In the genomic region with DNA sequence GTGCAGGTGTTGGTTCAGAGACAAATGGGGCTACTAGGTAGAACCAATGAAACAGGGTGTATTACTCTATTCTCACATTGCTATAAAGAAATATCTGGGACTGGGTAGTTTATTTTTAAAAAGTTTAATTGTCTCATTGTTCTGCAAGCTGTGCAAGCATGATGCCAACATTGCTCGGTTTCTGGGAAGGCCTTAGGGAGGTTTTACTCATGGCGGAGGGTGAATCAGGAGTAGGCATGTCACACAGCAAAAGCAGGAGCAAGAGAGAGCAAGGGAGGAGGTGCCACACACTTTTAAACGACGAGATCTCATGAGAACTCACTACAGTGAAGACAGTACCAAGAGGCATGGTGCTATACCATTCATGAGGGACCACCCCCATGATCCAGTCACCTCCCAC, we compare ENCODE assay signal across 27 cellular contexts.
"Had no signal": no experiment of that assay in that cellular context is flagged by ENCODE, and none has a peak within 500 bp of the region (broad histone marks: within the 10 kb centered on the region; RNA-seq: fewer than 3 reads in every experiment).

No MANE protein-coding gene starts in this region.

- H3K9me3 ChIP-seq: left ventricle myocardium inferior, mucosa of descending colon, pancreas, prostate gland, sigmoid colon, spleen, suprapubic skin, thoracic aorta, tibial artery, upper lobe of right lung had no signal

- DNase-seq: hippocampal formation; immature natural killer cell; left ventricle myocardium inferior; midbrain; mucosa of descending colon; naive thymus-derived CD4-positive, alpha-beta T cell; nucleus accumbens; pancreas; posterior cingulate gyrus; retina; right cardiac atrium; sigmoid colon; small intestine; spleen; stimulated activated CD4-positive, alpha-beta T cell treated with anti-CD3 and anti-CD28 coated beads, Interleukin-4, amount 100 ng/mL, for 24 hours; stimulated activated naive CD4-positive, alpha-beta T cell; tibial artery; trophoblast cell; upper lobe of right lung had no signal

- ATAC-seq: mucosa of descending colon; naive thymus-derived CD4-positive, alpha-beta T cell; natural killer cell treated with Interleukin-12 subunit alpha and Interleukin-12 subunit beta and Interleukin-15 and Interleukin-18, amount 100 ng/mL, for 72 hours; pancreas; right cardiac atrium; stimulated activated effector memory CD8-positive, alpha-beta T cell treated with anti-CD3 and anti-CD28 coated beads, Interleukin-12 subunit alpha, Interleukin-12 subunit beta, amount 100 ng/mL, for 72 hours; upper lobe of right lung had no signal

- H3K4me3 ChIP-seq: left ventricle myocardium inferior, lung, mucosa of descending colon, pancreas, prostate gland, sigmoid colon, spleen, suprapubic skin, thoracic aorta, tibial artery, upper lobe of right lung had no signal

- FAIRE-seq: islet of Langerhans, pancreas, small intestine, urothelium cell line had no signal

- H3K4me1 ChIP-seq: pancreas, prostate gland, sigmoid colon, tibial artery, upper lobe of right lung had no signal

- H3K27me3 ChIP-seq: pancreas, sigmoid colon, spleen, suprapubic skin, tibial artery, upper lobe of right lung had no signal

- H3K36me3 ChIP-seq: left ventricle myocardium inferior, pancreas, prostate gland, sigmoid colon, spleen, suprapubic skin, thoracic aorta, tibial artery, upper lobe of right lung had no signal

- H3K27ac ChIP-seq: left ventricle myocardium inferior, pancreas, prostate gland, sigmoid colon, spleen, suprapubic skin, thoracic aorta, tibial artery, upper lobe of right lung had no signal
